In the genomic region with DNA sequence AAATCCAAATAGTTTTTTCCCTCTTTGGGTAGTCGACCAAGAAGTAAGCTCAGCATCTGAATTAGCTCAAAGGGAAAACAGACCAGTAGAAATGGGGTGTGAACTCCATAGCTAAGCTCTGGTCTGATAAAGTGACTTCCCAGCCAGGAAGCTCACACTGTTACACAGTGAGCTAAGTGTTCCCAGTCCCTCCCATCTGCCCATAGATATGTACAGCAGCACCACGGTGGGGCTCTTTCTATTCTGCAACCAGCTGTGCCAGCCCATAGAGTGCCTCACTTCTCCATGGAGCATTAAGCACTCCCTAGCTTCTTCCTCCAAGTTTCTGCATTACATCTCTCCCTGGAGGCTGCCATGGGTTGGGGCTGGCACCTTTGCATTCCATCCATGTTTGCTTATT, we compare ENCODE assay signal across 28 cellular contexts. TPM values are rescaled to one million over a fixed set of nuclear protein-coding genes. Genes with fewer than 3 reads are reported as not detected.
DNase-seq lines count a peak whose midpoint lies in the region; ATAC-seq, FAIRE-seq and TF ChIP-seq lines count a peak whose summit lies in the region.
"Had no signal": no experiment of that assay in that cellular context is flagged by ENCODE, and none has a peak within 500 bp of the region (broad histone marks: within the 10 kb centered on the region; RNA-seq: fewer than 3 reads in every experiment).

No MANE protein-coding gene starts in this region.

- H4K20me1 ChIP-seq in H9 (ENCODE audit: control insufficient read depth, insufficient read depth, insufficient read length) (no peaks in the 10 kb centered on the region), K562 (replicated peaks; ENCODE audit: control insufficient read depth, insufficient read depth, low read length) (no peaks in the 10 kb centered on the region)

- H3K23me2 ChIP-seq in H9 (ENCODE audit: insufficient read length, low read depth, low read length, poor library complexity, severe bottlenecking), result no peaks in the 10 kb centered on the region

- peaks cover 0 to 3% (median under 1%) of the 10 kb centered on the region in 3 experiments; a peak in 4 of 7 replicates for H3K36me3 Mint-ChIP-seq in H9 (ENCODE audit: insufficient read depth in 1 of 3, low read depth in 3 of 3)

- H3K36me3 ChIP-seq in K562 (ENCODE audit: control insufficient read depth, insufficient read depth, low read length) (no peaks in the 10 kb centered on the region), mesendoderm (ENCODE audit: control insufficient read depth, insufficient read depth, low read length) (no peaks in the 10 kb centered on the region), gastroesophageal sphincter (no peaks in the 10 kb centered on the region)
- H3K36me3 ChIP-seq: neural progenitor cell, sigmoid colon had no signal

- H3K9me1 ChIP-seq in K562 (ENCODE audit: control insufficient read depth, insufficient read depth, low read length), result no peaks in the 10 kb centered on the region

- ATAC-seq in K562 (peak; percentile 71), gastroesophageal sphincter (no peak)
- ATAC-seq: Panc1; stimulated activated naive B cell treated with anti-CD40 and anti-IgM and Interleukin-4, amounts not matched to agents 10 μg/mL and 1 μg/mL and 100 μg/mL, for 72 hours had no signal

- H2BK12ac ChIP-seq in H9 (ENCODE audit: insufficient read length, low read depth, low read length), result no peak overlapping the region

- H4K5ac ChIP-seq in H9 (ENCODE audit: insufficient read length, low read depth, low read length) (no peak overlapping the region), mesendoderm (ENCODE audit: low read length) (no peak overlapping the region)

- peak; percentile 32 for FAIRE-seq in K562 (lab: Jason Lieb, UNC)
- FAIRE-seq: H54 had no signal

- no peak overlapping the region for H2AK5ac ChIP-seq in H9 (ENCODE audit: insufficient read length, low read length)
- H2AK5ac ChIP-seq in mesendoderm (ENCODE audit: low read length), result no peak overlapping the region

- H3K79me1 ChIP-seq in H9 (ENCODE audit: insufficient read depth, low read depth, low read length, poor library complexity, severe bottlenecking) (no peaks in the 10 kb centered on the region), mesendoderm (ENCODE audit: low read length) (no peaks in the 10 kb centered on the region)

- CTCF ChIA-PET in K562 (lab: Yijun Ruan, JAX; ENCODE audit: low intra/inter-chr PET ratio), result no interaction called here

- no peak overlapping the region for H3K14ac ChIP-seq in H9 (ENCODE audit: insufficient read depth, low read length)

- H3K4me1 Mint-ChIP-seq in H9, result peaks cover 21 to 25% of the 10 kb centered on the region in 2 experiments

- POLR2A ChIA-PET in K562 (lab: Yijun Ruan, JAX), result interaction anchor here (0.7 to 1.5 kb wide), 3 partner anchors 9 to 420 kb away, joined by 3 to 8 read pairs (median 4); no protein-coding TSS in a partner anchor

- H3K9ac ChIP-seq in H9 (ENCODE audit: extremely low read depth, insufficient read length, low read length) (no peak overlapping the region), K562 (ENCODE audit: insufficient read depth in 1 of 2, low read depth in 2 of 2, low read length in 2 of 2) (no peak overlapping the region), mesendoderm (ENCODE audit: low read length) (no peak overlapping the region)
- H3K9ac ChIP-seq: neural progenitor cell, parathyroid adenoma had no signal

- H3K4ac ChIP-seq in H9 (ENCODE audit: low read depth, low read length) (no peak overlapping the region), mesendoderm (ENCODE audit: low read depth, low read length) (no peak overlapping the region)

- no peak overlapping the region for H3K27ac Mint-ChIP-seq in H9
- H3K27ac Mint-ChIP-seq: activated naive CD4-positive, alpha-beta T cell treated with anti-CD3 and anti-CD28 coated beads for 36 hours; activated T-helper 1 cell treated with anti-CD3 and anti-CD28 coated beads, Interleukin-12 subunit alpha, Interleukin-12 subunit beta, Interleukin-2, Interleukin-4 antibody, amounts not matched to agents 30 ng/mL and 10 ng/mL and 1 ng/mL, durations not matched to agents 14 hours and 24 hours and 36 hours; neural progenitor cell; stimulated activated naive B cell treated with anti-CD40 and anti-IgM and Interleukin-4, amounts not matched to agents 10 μg/mL and 1 μg/mL and 100 μg/mL, for 72 hours had no signal

- no peak overlapping the region for H3T11ph ChIP-seq in H9 (ENCODE audit: low read length)

- H3K56ac ChIP-seq in H9 (ENCODE audit: insufficient read length, low read depth, low read length) (no peak overlapping the region), mesendoderm (ENCODE audit: low read length) (no peak overlapping the region)

- H4K91ac ChIP-seq in H9 (ENCODE audit: insufficient read length, low read depth, low read length), result no peak overlapping the region

- in situ Hi-C loops in K562 (cut with MboI), result no loop called here

- H2AFZ ChIP-seq in H9 (ENCODE audit: low read length) (no peak overlapping the region), K562 (ENCODE audit: low read depth, low read length) (peak overlapping the region; percentile 38; the same call in 1 of the 2 replicates)
- H2AFZ ChIP-seq: neural progenitor cell, parathyroid adenoma had no signal

- H3K9me3 ChIP-seq in H9 (ENCODE audit: control insufficient read depth, low read depth, low read length), result no peaks in the 10 kb centered on the region
- no peaks in the 10 kb centered on the region; the same call in 1 of the 2 replicates for H3K9me3 ChIP-seq in K562 (replicated peaks; ENCODE audit: control insufficient read depth, insufficient read depth, low read depth, low read length)
- peaks cover 0 to under 1% (median 0%) of the 10 kb centered on the region in 3 donors for H3K9me3 ChIP-seq in gastroesophageal sphincter
- H3K9me3 ChIP-seq: sigmoid colon had no signal

- H2BK120ac ChIP-seq in H9 (ENCODE audit: low read depth, low read length, poor library complexity, severe bottlenecking) (no peak overlapping the region), mesendoderm (ENCODE audit: low read depth, low read length) (no peak overlapping the region)

- H3K23ac ChIP-seq in H9 (ENCODE audit: insufficient read length, low read depth, low read length) (no peak overlapping the region), mesendoderm (ENCODE audit: low read length) (no peak overlapping the region)

- H4K8ac ChIP-seq in H9 (replicated peaks; ENCODE audit: insufficient read length, low read depth, low read length) (no peak overlapping the region), mesendoderm (ENCODE audit: low read depth, low read length) (no peak overlapping the region)

- H2BK15ac ChIP-seq in H9 (ENCODE audit: low read depth, low read length), result no peak overlapping the region
- no peak overlapping the region for H2BK15ac ChIP-seq in mesendoderm (replicated peaks; ENCODE audit: low read depth)

- H3K27ac ChIP-seq in H9 (ENCODE audit: insufficient read length, low read depth, low read length) (no peak overlapping the region), K562 (ENCODE audit: extremely low read depth, low read depth, low read length) (no peak overlapping the region), mesendoderm (ENCODE audit: low read depth, low read length) (no peak overlapping the region), gastroesophageal sphincter (no peak overlapping the region)
- H3K27ac ChIP-seq: 22Rv1, neural progenitor cell, parathyroid adenoma, sigmoid colon had no signal

- H3K27me3 ChIP-seq in H9 (ENCODE audit: insufficient read depth, low read length), result no peaks in the 10 kb centered on the region
- no peaks in the 10 kb centered on the region for H3K27me3 ChIP-seq in K562 (ENCODE audit: control insufficient read depth in 2 of 2, insufficient read depth in 2 of 2, low read length in 2 of 2)
- H3K27me3 ChIP-seq in mesendoderm (ENCODE audit: insufficient read depth, low read length, poor library complexity), result no peaks in the 10 kb centered on the region
- no peaks in the 10 kb centered on the region for H3K27me3 ChIP-seq in gastroesophageal sphincter
- H3K27me3 ChIP-seq: neural progenitor cell, sigmoid colon had no signal

- no TSS peak for BruUV-seq in K562 (replicated peaks; lab: Mats Ljungman, UMichigan)

- H3K9me3 Mint-ChIP-seq in H9, result peaks cover 1 to 5% of the 10 kb centered on the region in 2 experiments

- TF ChIP-seq EP300 in K562 (IDR thresholded peaks at IDR 0.05; ENCODE audit: low read length), result no peak
- no peak for TF ChIP-seq EP300 in gastroesophageal sphincter (IDR thresholded peaks at IDR 0.05)

- H3K4me3 ChIP-seq in K562 (no peak overlapping the region), mesendoderm (ENCODE audit: low read length) (no peak overlapping the region), gastroesophageal sphincter (no peak overlapping the region)
- H3K4me3 ChIP-seq: neural progenitor cell, sigmoid colon had no signal

- TF ChIP-seq POLR2A in K562 (conservative IDR thresholded peaks at IDR 0.05), result no peak
- TF ChIP-seq POLR2A in gastroesophageal sphincter (IDR thresholded peaks at IDR 0.05), result no peak

- DNase-seq in DMS53 (lab: John Stamatoyannopoulos, UW), result peak; percentile 10
- DNase-seq in DMS53 treated with DMSO at 0.1 percent for 48 hours (lab: John Stamatoyannopoulos, UW; ENCODE audit: unreplicated experiment), result no peak
- peak; percentile 28 for DNase-seq in H9
- DNase-seq in K562 (ENCODE audit: extremely low read depth in 1 of 4, low spot score in 3 of 4), result no peak
- peak; percentile 58 for DNase-seq in mesendoderm
- no peak for DNase-seq in NCI-H510A treated with DMSO at 0.1 percent for 48 hours (lab: John Stamatoyannopoulos, UW)
- no peak for DNase-seq in GM10266 (ENCODE audit: extremely low spot score)
- DNase-seq: activated CD4-positive, alpha-beta T cell treated with anti-CD3 and anti-CD28 coated beads, Interleukin-2, amount 50 U/mL, for 48 hours; activated naive CD4-positive, alpha-beta T cell treated with anti-CD3 and anti-CD28 coated beads for 36 hours; CD4-positive, CD25-positive, alpha-beta regulatory T cell; MV-4-11; NCI-H1436 treated with DMSO at 0.1 percent for 48 hours; NCI-H2171; NCI-H526 treated with DMSO at 0.1 percent for 48 hours; SIG-M5; sigmoid colon; stimulated activated CD4-positive, alpha-beta T cell treated with anti-CD3 and anti-CD28 coated beads, Interleukin-15, amount 100 ng/mL, for 24 hours; stimulated activated naive B cell treated with anti-CD40 and anti-IgM and Interleukin-4, amounts not matched to agents 10 μg/mL and 1 μg/mL and 100 μg/mL, for 72 hours; SW 1271 had no signal

- no peak overlapping the region; a peak in 1 of 5 replicates for H3K4me3 Mint-ChIP-seq in H9
- H3K4me3 Mint-ChIP-seq: activated naive CD4-positive, alpha-beta T cell treated with anti-CD3 and anti-CD28 coated beads for 36 hours; activated T-helper 1 cell treated with anti-CD3 and anti-CD28 coated beads, Interleukin-12 subunit alpha, Interleukin-12 subunit beta, Interleukin-2, Interleukin-4 antibody, amounts not matched to agents 30 ng/mL and 10 ng/mL and 1 ng/mL, durations not matched to agents 14 hours and 24 hours and 36 hours; brain; CD4-positive, CD25-positive, alpha-beta regulatory T cell; memory B cell; neural progenitor cell; stimulated activated naive B cell treated with anti-CD40 and anti-IgM and Interleukin-4, amounts not matched to agents 10 μg/mL and 1 μg/mL and 100 μg/mL, for 72 hours had no signal

- no peak overlapping the region for H2BK20ac ChIP-seq in H9 (ENCODE audit: low read depth, low read length, poor library complexity, severe bottlenecking)

- H3K4me2 ChIP-seq in H9 (ENCODE audit: insufficient read depth, insufficient read length, low read length) (no peak overlapping the region), K562 (ENCODE audit: insufficient read depth, low read length) (no peak overlapping the region), mesendoderm (ENCODE audit: low read length) (no peak overlapping the region)
- H3K4me2 ChIP-seq: neural progenitor cell had no signal

- peaks cover 5% of the 10 kb centered on the region; the same call in 1 of the 2 replicates for H3K4me1 ChIP-seq in H9 (ENCODE audit: insufficient read depth, low read length)
- H3K4me1 ChIP-seq in K562 (replicated peaks in 1 of 2; ENCODE audit: control insufficient read depth in 2 of 2, insufficient read depth in 2 of 2, low read length in 2 of 2), result peaks cover 5 to 12% of the 10 kb centered on the region in 2 experiments; a peak in 4 of 5 replicates
- no peaks in the 10 kb centered on the region for H3K4me1 ChIP-seq in mesendoderm (ENCODE audit: control insufficient read depth, low read depth, low read length)
- H3K4me1 ChIP-seq in gastroesophageal sphincter, result no peaks in the 10 kb centered on the region
- H3K4me1 ChIP-seq: neural progenitor cell, parathyroid adenoma, sigmoid colon had no signal

- no peak for TF ChIP-seq CTCF in H9 (conservative IDR thresholded peaks at IDR 0.05)
- TF ChIP-seq CTCF in K562 (IDR thresholded peaks at IDR 0.05 in 2 of 3, conservative IDR thresholded peaks at IDR 0.05 in 1 of 3; ENCODE audit: insufficient read depth in 2 of 3, low read depth in 1 of 3, low read length in 3 of 3), result no peak
- TF ChIP-seq CTCF in GM10266 (IDR thresholded peaks at IDR 0.05; ENCODE audit: control insufficient read depth, insufficient read depth, low read depth, missing control alignments), result no peak
- no peak for TF ChIP-seq CTCF in gastroesophageal sphincter (IDR thresholded peaks at IDR 0.05)

- WGBS in H9 (ENCODE audit: extremely low coverage, insufficient read length, low lambda C conversion rate), result no CpG with 5 or more reads among the region's 2 CpGs
- WGBS in K562 (ENCODE audit: insufficient coverage, low coverage, missing lambda C conversion rate), result 4% methylated on average over 2 of the region's 2 CpGs
- no CpG with 5 or more reads among the region's 2 CpGs for WGBS in mesendoderm (ENCODE audit: extremely low coverage, insufficient coverage, low lambda C conversion rate)
- WGBS in gastroesophageal sphincter (ENCODE audit: low coverage in 1 of 2), 2 donors, result 53 to 55% methylated on average over 2 of the region's 2 CpGs

- intact Hi-C loops in K562 (cut with micrococcal nuclease), result no loop called here

- H3K27me3 Mint-ChIP-seq in H9 (ENCODE audit: low read depth), result no peaks in the 10 kb centered on the region
- H3K27me3 Mint-ChIP-seq: brain; CD4-positive, CD25-positive, alpha-beta regulatory T cell; memory B cell; stimulated activated naive B cell treated with anti-CD40 and anti-IgM and Interleukin-4, amounts not matched to agents 10 μg/mL and 1 μg/mL and 100 μg/mL, for 72 hours had no signal

- no peak for TF ChIP-seq RAD21 in K562 (CRISPR knock-in tag; conservative IDR thresholded peaks at IDR 0.05 in 1 of 2, IDR thresholded peaks at IDR 0.05 in 1 of 2)

- no peaks in the 10 kb centered on the region for H3K79me2 ChIP-seq in H9 (ENCODE audit: insufficient read depth, low read length)
- no peaks in the 10 kb centered on the region for H3K79me2 ChIP-seq in K562 (ENCODE audit: control insufficient read depth, insufficient read depth, low read length)
- no peaks in the 10 kb centered on the region for H3K79me2 ChIP-seq in mesendoderm (ENCODE audit: control insufficient read depth, insufficient read depth, low read length)
- H3K79me2 ChIP-seq: parathyroid adenoma had no signal

- no peak overlapping the region for H3K18ac ChIP-seq in H9 (ENCODE audit: insufficient read length, low read depth, low read length)
- H3K18ac ChIP-seq in mesendoderm (ENCODE audit: low read length), result no peak overlapping the region

- H2BK5ac ChIP-seq in H9 (ENCODE audit: insufficient read length, low read length) (no peak overlapping the region), mesendoderm (ENCODE audit: low read length) (no peak overlapping the region)

RNA-seq across cellular contexts. Expression of a gene that starts 27.6 kb away (rescaled TPM):
- 5.3 and 6.6 TPM in 2 replicates for total RNA-seq in H9 (2021)
- 6.9 and 7.5 TPM in 2 replicates for total RNA-seq in K562 (2011; cell fraction: chromatin; rRNA removed; ENCODE audit: low replicate concordance)
- 3.7 and 4.3 TPM in 2 replicates for total RNA-seq in K562 (2011; cell fraction: nucleolus; rRNA removed)
- total RNA-seq in K562 (2011; cell fraction: nucleoplasm; rRNA removed), result 7.4 and 11.6 TPM in 2 replicates
- 1.4 and 1.6 TPM in 2 replicates for total RNA-seq in K562 (2014; rRNA removed)
- 1.7 and 3.0 TPM in 2 replicates for total RNA-seq in K562 (2014; rRNA removed; fragmentation: Illumina TruSeq; extraction: Trizol)
- total RNA-seq in K562 (2015; rRNA removed; fragmentation: Illumina TruSeq; extraction: Trizol), result 2.0 and 2.2 TPM in 2 replicates
- total RNA-seq in K562 (2021), result 2.4 and 3.3 TPM in 2 replicates
- 2.7 and 3.0 TPM in 2 replicates for polyA plus RNA-seq in K562 (2011; rRNA removed)
- polyA plus RNA-seq in K562 (2011; cell fraction: cytosol; rRNA removed), result 0.55 and 3.2 TPM in 2 replicates
- polyA plus RNA-seq in K562 (2011; cell fraction: nucleus; rRNA removed), result 1.9 and 2.0 TPM in 2 replicates
- polyA plus RNA-seq in K562 (2012), result 2.1 and 2.2 TPM in 2 replicates
- 1.1 and 2.0 TPM in 2 replicates for polyA plus RNA-seq in K562 (2014; fragmentation: Illumina TruSeq; extraction: Trizol)
- polyA plus RNA-seq in K562 (2014; fragmentation: Nextera tagmentation; extraction: Ambion mirVana), result under 1 TPM; 0.32 to 0.36 TPM
- polyA plus RNA-seq in K562 (2014; rRNA removed), result 3.0 and 5.0 TPM in 2 replicates
- polyA minus RNA-seq in K562 (2011; rRNA and poly(A)+ RNA removed), result 9.7 and 10.6 TPM in 2 replicates
- 3.1 and 3.5 TPM in 2 replicates for polyA minus RNA-seq in K562 (2011; cell fraction: cytosol; rRNA and poly(A)+ RNA removed)
- 6.3 and 9.2 TPM in 2 replicates for polyA minus RNA-seq in K562 (2011; cell fraction: nucleus; rRNA and poly(A)+ RNA removed)
- polyA plus RNA-seq in mesendoderm (2013, experiment 1 of 2), result 2.0 TPM
- 2.2 TPM for polyA plus RNA-seq in mesendoderm (2013, experiment 2 of 2)
- 1 to 10 TPM in 3 of 4 donors, under 1 TPM in 1; 0.94 to 5.3 (median 3.5) TPM for total RNA-seq in gastroesophageal sphincter

Comparison
In these comparisons a context has a peak if more than half of its experiments do, and no peak if none do; other contexts are left out.
1. DNase-seq: peak in DMS53 (single experiment), H9 (single experiment) and mesendoderm (single experiment); none in DMS53 treated with DMSO at 0.1 percent for 48 hours (single experiment), K562 (0 of 4), NCI-H510A treated with DMSO at 0.1 percent for 48 hours (single experiment) and GM10266 (single experiment).